8 cellular contexts compared by ENCODE assay signal in genomic region chr6:35258858-35259193, GRCh38. TPM values are rescaled to one million over a fixed set of nuclear protein-coding genes. Genes with fewer than 3 reads are reported as not detected.
DNase-seq lines count a peak whose midpoint lies in the region; ATAC-seq and TF ChIP-seq lines count a peak whose summit lies in the region.

No MANE protein-coding gene starts in this region.

- peak overlapping the region; percentile 66 for H2AFZ ChIP-seq in MM.1S (ENCODE audit: low read length)

- H3K9me2 ChIP-seq in MM.1S (replicated peaks; ENCODE audit: insufficient read depth, low read length): no peaks in the 10 kb centered on the region

- H3K27me3 Mint-ChIP-seq in Caco-2 (ENCODE audit: insufficient read depth, unreplicated experiment): no peaks in the 10 kb centered on the region

- H3F3A ChIP-seq in MM.1S (ENCODE audit: insufficient read depth, low read length): peaks cover 16% of the 10 kb centered on the region

- peaks cover 9% of the 10 kb centered on the region for H3K4me1 Mint-ChIP-seq in Caco-2 (ENCODE audit: low read depth, unreplicated experiment)

- intact Hi-C loops in Caco-2 (cut with micrococcal nuclease; ENCODE audit: unreplicated experiment) (no loop called here), left cardiac atrium (cut with DNase I) (no loop called here), sciatic nerve (cut with DNase I) (no loop called here)

- peaks cover 9% of the 10 kb centered on the region for H3K36me3 Mint-ChIP-seq in Caco-2 (ENCODE audit: insufficient read depth, unreplicated experiment)

- H3K9me3 Mint-ChIP-seq in Caco-2 (ENCODE audit: unreplicated experiment): no peaks in the 10 kb centered on the region

- CTCF ChIA-PET in Caco-2 (lab: Charles Lee): interaction anchor here (0.9 to 1.4 kb wide), 7 partner anchors 9 to 111 kb away, joined by 3 to 12 read pairs (median 4); partner anchors contain the start of gene DEF6

- TF ChIP-seq CTCF in Caco-2 (IDR thresholded peaks at IDR 0.05; ENCODE audit: insufficient read depth in 1 of 2, low read depth in 1 of 2, low read length in 1 of 2, severe bottlenecking in 1 of 2, unreplicated experiment in 1 of 2) (no peak), MM.1S (IDR thresholded peaks at IDR 0.05; ENCODE audit: low read length) (peak; percentile 22; the same call in 1 of the 2 replicates)

- H4K20me1 ChIP-seq in MM.1S (ENCODE audit: insufficient read depth, low read length): no peaks in the 10 kb centered on the region

- peaks cover 26% of the 10 kb centered on the region for H3K79me2 ChIP-seq in MM.1S (ENCODE audit: low read length)

- peak overlapping the region; percentile 87 for H3K4me3 Mint-ChIP-seq in Caco-2 (ENCODE audit: unreplicated experiment)

- no peaks in the 10 kb centered on the region for H3K27me3 ChIP-seq in Caco-2 (replicated peaks; ENCODE audit: control insufficient read depth, insufficient read depth, low read length)
- H3K27me3 ChIP-seq in MM.1S (replicated peaks; ENCODE audit: insufficient read depth, low read length): no peaks in the 10 kb centered on the region

- no peaks in the 10 kb centered on the region for H3K9me3 ChIP-seq in Caco-2
- H3K9me3 ChIP-seq in MM.1S (replicated peaks; ENCODE audit: insufficient read depth, low read length): no peaks in the 10 kb centered on the region

- POLR2A ChIA-PET in Caco-2 (lab: Charles Lee): interaction anchor here (0.7 to 1.5 kb wide), 6 partner anchors 14 to 198 kb away, joined by 3 to 8 read pairs (median 4); no protein-coding TSS in a partner anchor

- H3K9ac ChIP-seq in MM.1S (ENCODE audit: low read length): peak overlapping the region; percentile 95

- H3K27ac ChIP-seq in MM.1S (ENCODE audit: low read length): peak overlapping the region; percentile 70; the same call in 1 of the 2 replicates

- DNase-seq in Caco-2: no peak
- DNase-seq in MM.1S: no peak
- DNase-seq in activated naive CD4-positive, alpha-beta T cell treated with anti-CD3 and anti-CD28 coated beads, Interleukin-2, amount 50 U/mL, for 16 hours: peak; percentile 51
- DNase-seq in left cardiac atrium: peak; percentile 53
- DNase-seq in sciatic nerve (ENCODE audit: low spot score): peak; percentile 69
- DNase-seq in retina: no peak
- no peak for DNase-seq in central memory CD4-positive, alpha-beta T cell

- ATAC-seq in GM19463 (IDR thresholded peaks at IDR 0.05; ENCODE audit: unreplicated experiment): peak; percentile 5
- peak; percentile 5 to 6 for ATAC-seq in left cardiac atrium
- ATAC-seq in sciatic nerve: peak; percentile 23

- no peaks in the 10 kb centered on the region for H3K36me3 ChIP-seq in Caco-2 (ENCODE audit: control insufficient read depth, insufficient read depth, low read length)
- H3K36me3 ChIP-seq in MM.1S (replicated peaks; ENCODE audit: insufficient read depth, low read length): no peaks in the 10 kb centered on the region

- H3K4me3 ChIP-seq in Caco-2 (ENCODE audit: low read depth, low read length) (peak overlapping the region; percentile 75), MM.1S (ENCODE audit: low read length) (peak overlapping the region; percentile 83)

- BruUV-seq in Caco-2 (replicated peaks; lab: Mats Ljungman, UMichigan): no TSS peak

- H3K4me2 ChIP-seq in MM.1S (ENCODE audit: low read depth, low read length): peak overlapping the region; percentile 74

- H3K27ac Mint-ChIP-seq in Caco-2 (ENCODE audit: unreplicated experiment): peak overlapping the region; percentile 99

- peaks cover 5% of the 10 kb centered on the region; the same call in 1 of the 2 replicates for H3K4me1 ChIP-seq in Caco-2
- H3K4me1 ChIP-seq in MM.1S (ENCODE audit: low read length): peaks cover 18% of the 10 kb centered on the region

RNA-seq across cellular contexts. Expression of gene ZNF76, which starts 0.7 kb away (rescaled TPM):
- total RNA-seq in Caco-2 (2022) (22.7 and 24.6 TPM in 2 replicates), left cardiac atrium (10 to 100 TPM; 24.1 to 26.4 TPM), sciatic nerve (45.8 TPM)

RNA-seq across cellular contexts. Expression of gene DEF6, which starts 38.8 kb away (rescaled TPM):
- total RNA-seq in Caco-2 (2022) (5.6 and 5.7 TPM in 2 replicates), left cardiac atrium (1 to 10 TPM; 2.5 to 4.7 TPM), sciatic nerve (11.6 TPM)

RNA-seq across cellular contexts. Expression of gene SCUBE3, which starts 45.1 kb away (rescaled TPM):
- 1.3 and 1.5 TPM in 2 replicates for total RNA-seq in Caco-2 (2022)
- total RNA-seq in left cardiac atrium: under 1 TPM; 0.13 to 0.44 TPM
- total RNA-seq in sciatic nerve: 2.9 TPM

Comparison
In these comparisons a context has a peak if more than half of its experiments do, and no peak if none do; other contexts are left out.
1. DNase-seq: peak in activated naive CD4-positive, alpha-beta T cell treated with anti-CD3 and anti-CD28 coated beads, Interleukin-2, amount 50 U/mL, for 16 hours (single experiment), left cardiac atrium (single experiment) and sciatic nerve (single experiment); none in Caco-2 (0 of 2), MM.1S (single experiment), retina (single experiment) and central memory CD4-positive, alpha-beta T cell (single experiment).
2. Peak in every context shown above with its lines, with median percentiles within 50 percentile points of each other: ATAC-seq.